Comparison of ENCODE assay signal across 2 cellular contexts in the genomic region with DNA sequence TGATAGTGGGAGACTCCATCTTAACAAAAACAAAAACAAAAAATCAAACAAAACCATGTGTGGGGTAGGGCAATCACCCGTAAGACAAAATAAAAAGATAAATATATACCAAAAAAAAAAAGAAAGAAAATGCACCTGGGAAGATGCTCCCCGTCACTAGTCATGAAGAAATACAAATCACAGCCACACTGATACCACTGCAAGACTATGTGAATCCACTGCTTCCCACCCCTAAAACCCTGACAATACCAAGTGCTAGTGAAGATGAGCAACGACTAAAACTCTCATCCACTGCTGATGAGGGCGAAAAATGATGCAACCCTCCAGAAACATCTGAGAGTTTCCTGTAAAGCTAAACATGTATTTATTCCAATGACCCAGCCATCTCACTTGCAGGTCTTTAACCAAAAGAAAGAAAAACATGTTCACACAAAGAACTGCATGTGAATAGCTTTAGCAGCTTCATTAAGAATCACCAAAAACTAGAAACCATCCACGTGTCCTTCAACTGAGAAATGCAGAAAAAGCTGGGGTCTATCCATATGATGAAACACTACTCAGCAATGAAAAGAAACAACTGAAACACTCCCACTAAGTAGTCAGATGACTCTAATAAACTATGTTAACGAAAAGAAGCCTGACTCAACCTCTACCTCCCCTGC.
TF ChIP-seq lines count a peak whose summit lies in the region.

No MANE protein-coding gene starts in this region.

TF ChIP-seq in HEK293, 187 proteins besides CTCF, POLR2A, EP300 and RAD21 (continued from another document and continues in another):
- TF ChIP-seq ZNF626 (tag by site-specific recombination; IDR thresholded peaks at IDR 0.05) (no peak), ZBTB20 (tag by site-specific recombination; IDR thresholded peaks at IDR 0.05) (peak; percentile 25; the same call in 1 of the 2 replicates), SP7 (tag by site-specific recombination; IDR thresholded peaks at IDR 0.05) (peak; percentile 36; the same call in 1 of the 2 replicates), ZNF654 (tag by site-specific recombination; IDR thresholded peaks at IDR 0.05; ENCODE audit: low read depth) (no peak), ZBTB11 (tag by site-specific recombination; conservative IDR thresholded peaks at IDR 0.05; ENCODE audit: low read depth) (no peak), PRDM4 (tag by site-specific recombination; IDR thresholded peaks at IDR 0.05) (peak; percentile 45; the same call in 1 of the 2 replicates), GLIS1 (tag by site-specific recombination; IDR thresholded peaks at IDR 0.05) (peak; percentile 29; the same call in 1 of the 2 replicates), ZNF549 (tag by site-specific recombination; IDR thresholded peaks at IDR 0.05) (no peak), ZNF146 (tag by site-specific recombination; IDR thresholded peaks at IDR 0.05) (peak; percentile 87), MEIS1 (CRISPR knock-in tag; IDR thresholded peaks at IDR 0.05; ENCODE audit: borderline replicate concordance) (no peak)
- TF ChIP-seq, protein P1, sequence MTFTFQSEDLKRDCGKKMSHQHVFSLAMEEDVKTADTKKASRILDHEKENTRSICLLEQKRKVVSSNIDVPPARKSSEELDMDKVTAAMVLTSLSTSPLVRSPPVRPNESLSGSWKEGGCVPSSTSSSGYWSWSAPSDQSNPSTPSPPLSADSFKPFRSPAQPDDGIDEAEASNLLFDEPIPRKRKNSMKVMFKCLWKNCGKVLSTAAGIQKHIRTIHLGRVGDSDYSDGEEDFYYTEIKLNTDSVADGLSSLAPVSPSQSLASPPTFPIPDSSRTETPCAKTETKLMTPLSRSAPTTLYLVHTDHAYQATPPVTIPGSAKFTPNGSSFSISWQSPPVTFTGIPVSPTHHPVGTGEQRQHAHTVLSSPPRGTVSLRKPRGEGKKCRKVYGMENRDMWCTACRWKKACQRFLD (tag by site-specific recombination; IDR thresholded peaks at IDR 0.05) = no peak
- TF ChIP-seq, protein P2, sequence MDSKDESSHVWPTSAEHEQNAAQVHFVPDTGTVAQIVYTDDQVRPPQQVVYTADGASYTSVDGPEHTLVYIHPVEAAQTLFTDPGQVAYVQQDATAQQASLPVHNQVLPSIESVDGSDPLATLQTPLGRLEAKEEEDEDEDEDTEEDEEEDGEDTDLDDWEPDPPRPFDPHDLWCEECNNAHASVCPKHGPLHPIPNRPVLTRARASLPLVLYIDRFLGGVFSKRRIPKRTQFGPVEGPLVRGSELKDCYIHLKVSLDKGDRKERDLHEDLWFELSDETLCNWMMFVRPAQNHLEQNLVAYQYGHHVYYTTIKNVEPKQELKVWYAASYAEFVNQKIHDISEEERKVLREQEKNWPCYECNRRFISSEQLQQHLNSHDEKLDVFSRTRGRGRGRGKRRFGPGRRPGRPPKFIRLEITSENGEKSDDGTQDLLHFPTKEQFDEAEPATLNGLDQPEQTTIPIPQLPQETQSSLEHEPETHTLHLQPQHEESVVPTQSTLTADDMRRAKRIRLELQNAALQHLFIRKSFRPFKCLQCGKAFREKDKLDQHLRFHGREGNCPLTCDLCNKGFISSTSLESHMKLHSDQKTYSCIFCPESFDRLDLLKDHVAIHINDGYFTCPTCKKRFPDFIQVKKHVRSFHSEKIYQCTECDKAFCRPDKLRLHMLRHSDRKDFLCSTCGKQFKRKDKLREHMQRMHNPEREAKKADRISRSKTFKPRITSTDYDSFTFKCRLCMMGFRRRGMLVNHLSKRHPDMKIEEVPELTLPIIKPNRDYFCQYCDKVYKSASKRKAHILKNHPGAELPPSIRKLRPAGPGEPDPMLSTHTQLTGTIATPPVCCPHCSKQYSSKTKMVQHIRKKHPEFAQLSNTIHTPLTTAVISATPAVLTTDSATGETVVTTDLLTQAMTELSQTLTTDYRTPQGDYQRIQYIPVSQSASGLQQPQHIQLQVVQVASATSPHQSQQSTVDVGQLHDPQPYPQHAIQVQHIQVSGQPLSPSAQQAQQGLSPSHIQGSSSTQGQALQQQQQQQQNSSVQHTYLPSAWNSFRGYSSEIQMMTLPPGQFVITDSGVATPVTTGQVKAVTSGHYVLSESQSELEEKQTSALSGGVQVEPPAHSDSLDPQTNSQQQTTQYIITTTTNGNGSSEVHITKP (tag by site-specific recombination; IDR thresholded peaks at IDR 0.05) = peak; percentile 95

TF ChIP-seq in HepG2, 621 proteins besides CTCF, POLR2A, EP300 and RAD21 (continued from another document):
- TF ChIP-seq MED1 (CRISPR knock-in tag; IDR thresholded peaks at IDR 0.05) (0 out of 2 replicates have a peak, but pooled peaks have one; percentile 21), ZNF7 (CRISPR knock-in tag; IDR thresholded peaks at IDR 0.05) (peak; percentile 57; the same call in 1 of the 2 replicates), ATF4 (CRISPR knock-in tag; IDR thresholded peaks at IDR 0.05) (peak in 1 of 2 experiments; percentile 96; a peak in 2 of 4 replicates), FOSL2 (CRISPR knock-in tag; IDR thresholded peaks at IDR 0.05) (peak; percentile 35; the same call in 1 of the 2 replicates), ZNF510 (CRISPR knock-in tag; IDR thresholded peaks at IDR 0.05; ENCODE audit: low read depth) (no peak), CEBPG (CRISPR knock-in tag; IDR thresholded peaks at IDR 0.05) (peak; percentile 73), MAFF (IDR thresholded peaks at IDR 0.05; ENCODE audit: low read depth, low read length) (no peak)
